ENCODE assay signal across 24 cellular contexts in genomic region chr4:174332741-174333493, GRCh38.
"Had no signal": no experiment of that assay in that cellular context is flagged by ENCODE, and none has a peak within 500 bp of the region (broad histone marks: within the 10 kb centered on the region; RNA-seq: fewer than 3 reads in every experiment).

No MANE protein-coding gene starts in this region.

- H3K4me3 Mint-ChIP-seq: activated CD4-positive, alpha-beta T cell treated with anti-CD3 and anti-CD28 coated beads, Interleukin-2, amount 10 ng/mL, durations not matched to agents 24 days and 14 days; activated naive CD8-positive, alpha-beta T cell treated with anti-CD3 and anti-CD28 coated beads for 36 hours; nephron; T-helper 2 cell treated with Interferon-gamma antibody and Interleukin-4, amounts not matched to agents 5 μg/mL and 100 μg/mL, for 36 hours had no signal

- H3K27me3 ChIP-seq: ascending aorta, hepatocyte, tibial nerve, uterus had no signal

- H3K27me3 Mint-ChIP-seq: activated CD4-positive, alpha-beta T cell treated with anti-CD3 and anti-CD28 coated beads, Interleukin-2, amount 10 ng/mL, durations not matched to agents 24 days and 14 days; activated naive CD8-positive, alpha-beta T cell treated with anti-CD3 and anti-CD28 coated beads for 36 hours; progenitor cell of endocrine pancreas had no signal

- H3K27ac Mint-ChIP-seq: activated CD4-positive, alpha-beta T cell treated with anti-CD3 and anti-CD28 coated beads, Interleukin-2, amount 10 ng/mL, durations not matched to agents 24 days and 14 days; activated naive CD8-positive, alpha-beta T cell treated with anti-CD3 and anti-CD28 coated beads for 36 hours; progenitor cell of endocrine pancreas; T-helper 2 cell treated with Interferon-gamma antibody and Interleukin-4, amounts not matched to agents 5 μg/mL and 100 μg/mL, for 36 hours had no signal

- FAIRE-seq: colon, endothelial cell of umbilical vein, keratinocyte had no signal

- DNase-seq: activated CD4-positive, alpha-beta T cell treated with anti-CD3 and anti-CD28 coated beads, Interleukin-2, amount 10 ng/mL, durations not matched to agents 24 days and 14 days; activated CD4-positive, CD25-positive, alpha-beta regulatory T cell; activated gamma-delta T cell treated with Interleukin-2 at 50 U/mL for 16 hours; activated naive CD8-positive, alpha-beta T cell treated with anti-CD3 and anti-CD28 coated beads for 36 hours; left ventricle myocardium inferior; mesendoderm; occipital lobe; right cardiac atrium; stimulated activated CD4-positive, alpha-beta T cell treated with anti-CD3 and anti-CD28 coated beads, Interleukin-4, amount 100 ng/mL, for 4 hours; stimulated activated CD8-positive, alpha-beta memory T cell treated with anti-CD3 and anti-CD28 coated beads, Interleukin-4, amount 100 ng/mL, for 48 hours; stimulated activated naive CD4-positive, alpha-beta T cell treated with Interleukin-2 at 50 U/mL for 16 hours; substantia nigra; SW 1271; uterus had no signal

- H3K9me3 Mint-ChIP-seq: activated CD4-positive, alpha-beta T cell treated with anti-CD3 and anti-CD28 coated beads, Interleukin-2, amount 10 ng/mL, durations not matched to agents 24 days and 14 days; activated naive CD8-positive, alpha-beta T cell treated with anti-CD3 and anti-CD28 coated beads for 36 hours; nephron; T-helper 2 cell treated with Interferon-gamma antibody and Interleukin-4, amounts not matched to agents 5 μg/mL and 100 μg/mL, for 36 hours had no signal

- H3K4me2 ChIP-seq: hepatocyte, smooth muscle cell had no signal

- H3K9me3 ChIP-seq: ascending aorta, left ventricle myocardium inferior, tibial nerve, uterus had no signal

- H2AFZ ChIP-seq: hepatocyte had no signal

- H3K4me1 ChIP-seq: left ventricle myocardium inferior, tibial nerve, uterus had no signal

- H3K36me3 ChIP-seq: ascending aorta, left ventricle myocardium inferior, uterus had no signal

- ATAC-seq: right cardiac atrium had no signal

- H3K79me2 ChIP-seq: hepatocyte had no signal

- H3K4me3 ChIP-seq: ascending aorta, hepatocyte, left ventricle myocardium inferior, smooth muscle cell, tibial nerve, uterus had no signal

- H3K27ac ChIP-seq: ascending aorta, hepatocyte, left ventricle myocardium inferior, tibial nerve, uterus had no signal

- H3K4me1 Mint-ChIP-seq: activated CD4-positive, alpha-beta T cell treated with anti-CD3 and anti-CD28 coated beads, Interleukin-2, amount 10 ng/mL, durations not matched to agents 24 days and 14 days; activated naive CD8-positive, alpha-beta T cell treated with anti-CD3 and anti-CD28 coated beads for 36 hours; nephron had no signal
